ENCODE assay signal across 23 cellular contexts in the genomic region with DNA sequence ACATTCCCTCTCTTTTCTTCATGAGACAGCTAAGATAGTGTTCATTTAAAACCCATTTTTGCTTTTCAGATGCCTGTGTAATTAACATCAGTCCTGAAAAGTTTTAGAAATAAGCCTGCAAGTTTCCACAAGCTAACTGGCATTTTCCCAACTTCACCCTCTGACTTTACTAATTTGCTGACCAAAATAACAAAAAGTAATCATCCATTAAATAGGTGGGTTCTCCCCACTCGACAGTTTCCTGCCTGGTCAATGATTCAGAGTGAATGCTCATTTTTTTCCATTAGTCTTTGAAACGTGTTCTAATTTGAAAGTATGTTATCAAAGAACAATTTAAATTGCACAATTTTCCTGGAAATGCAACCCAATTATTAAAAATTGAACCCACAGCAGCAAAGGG. TPM values are rescaled to one million over a fixed set of nuclear protein-coding genes. Genes with fewer than 3 reads are reported as not detected.
A peak's percentile ranks its signal among the peaks of the same experiment; 100 is the strongest.
DNase-seq lines count a peak whose midpoint lies in the region; ATAC-seq and TF ChIP-seq lines count a peak whose summit lies in the region.
"Had no signal": no experiment of that assay in that cellular context is flagged by ENCODE, and none has a peak within 500 bp of the region (broad histone marks: within the 10 kb centered on the region; RNA-seq: fewer than 3 reads in every experiment).

No MANE protein-coding gene starts in this region.

- peaks cover 10% of the 10 kb centered on the region for H3K36me3 Mint-ChIP-seq in activated naive CD4-positive, alpha-beta T cell treated with anti-CD3 and anti-CD28 coated beads, Interleukin-2, amount 50 U/mL, for 24 hours
- H3K36me3 Mint-ChIP-seq in activated naive CD4-positive, alpha-beta T cell treated with anti-CD3 and anti-CD28 coated beads, Interleukin-2, amount 50 U/mL, for 72 hours: peaks cover 0 to 15% of the 10 kb centered on the region in 2 donors
- H3K36me3 Mint-ChIP-seq in endothelial cell (ENCODE audit: low read depth, unreplicated experiment) (no peaks in the 10 kb centered on the region), chondrocyte (ENCODE audit: low read depth) (no peaks in the 10 kb centered on the region)

- no peak overlapping the region for H3K9ac ChIP-seq in Loucy (ENCODE audit: low read depth, low read length, poor library complexity, severe bottlenecking)

- peak overlapping the region; percentile 75 for H3K4me3 Mint-ChIP-seq in activated naive CD4-positive, alpha-beta T cell treated with anti-CD3 and anti-CD28 coated beads, Interleukin-2, amount 50 U/mL, for 24 hours
- H3K4me3 Mint-ChIP-seq in stimulated activated naive CD8-positive, alpha-beta T cell treated with anti-CD3 and anti-CD28 coated beads, Interleukin-15, amount 100 ng/mL, for 72 hours: peak overlapping the region; percentile 57 to 80
- no peak overlapping the region for H3K4me3 Mint-ChIP-seq in endothelial cell (ENCODE audit: unreplicated experiment)
- H3K4me3 Mint-ChIP-seq in chondrocyte (ENCODE audit: unreplicated experiment): no peak overlapping the region

- DNase-seq in activated naive CD4-positive, alpha-beta T cell treated with Interleukin-2 at 50 U/mL for 16 hours: no peak
- no peak for DNase-seq in activated naive CD4-positive, alpha-beta T cell treated with anti-CD3 and anti-CD28 coated beads, Interleukin-2, amount 50 U/mL, for 72 hours (ENCODE audit: low spot score in 2 of 2)
- DNase-seq in stimulated activated naive CD8-positive, alpha-beta T cell treated with anti-CD3 and anti-CD28 coated beads, Interleukin-15, amount 100 ng/mL, for 72 hours: peak in 1 of 2 donors; percentile 30
- DNase-seq in endothelial cell (ENCODE audit: low spot score) (no peak), chondrocyte (ENCODE audit: low spot score) (no peak)
- DNase-seq: body of pancreas; DMS153; effector CD4-positive, alpha-beta T cell; erythroblast; GF-D8; GOT3; heart left ventricle; KBM-7; NCI-H146; NCI-H510A; NK-92 treated with Interleukin-12 subunit alpha and Interleukin-12 subunit beta, amount 100 ng/mL, for 24 hours; Peyer's patch; SIG-M5; sigmoid colon; trophoblast cell had no signal

- H3K27me3 Mint-ChIP-seq in activated naive CD4-positive, alpha-beta T cell treated with anti-CD3 and anti-CD28 coated beads, Interleukin-2, amount 50 U/mL, for 24 hours: no peaks in the 10 kb centered on the region
- no peaks in the 10 kb centered on the region for H3K27me3 Mint-ChIP-seq in stimulated activated naive CD8-positive, alpha-beta T cell treated with anti-CD3 and anti-CD28 coated beads, Interleukin-15, amount 100 ng/mL, for 72 hours
- H3K27me3 Mint-ChIP-seq in endothelial cell (ENCODE audit: unreplicated experiment) (peaks cover 5% of the 10 kb centered on the region), chondrocyte (ENCODE audit: low read depth) (peaks cover 13% of the 10 kb centered on the region)

- no peaks in the 10 kb centered on the region for H3K27me3 ChIP-seq in Loucy (ENCODE audit: insufficient read depth, low read length, poor library complexity, severe bottlenecking)
- H3K27me3 ChIP-seq: body of pancreas, Peyer's patch, sigmoid colon had no signal

- ATAC-seq in activated naive CD4-positive, alpha-beta T cell treated with anti-CD3 and anti-CD28 coated beads, Interleukin-2, amount 50 U/mL, for 72 hours: no peak
- no peak for ATAC-seq in stimulated activated naive CD8-positive, alpha-beta T cell treated with anti-CD3 and anti-CD28 coated beads, Interleukin-15, amount 100 ng/mL, for 72 hours
- ATAC-seq: body of pancreas, heart left ventricle had no signal

- no peaks in the 10 kb centered on the region for H3K9me3 ChIP-seq in Loucy (ENCODE audit: insufficient read depth, low read depth, low read length)
- H3K9me3 ChIP-seq: body of pancreas, heart left ventricle, Peyer's patch, sigmoid colon had no signal

- H3K4me3 ChIP-seq in Loucy (ENCODE audit: low read length, poor library complexity, severe bottlenecking): no peak overlapping the region
- H3K4me3 ChIP-seq: body of pancreas, heart left ventricle, Peyer's patch, sigmoid colon had no signal

- H3K9me3 Mint-ChIP-seq in activated naive CD4-positive, alpha-beta T cell treated with anti-CD3 and anti-CD28 coated beads, Interleukin-2, amount 50 U/mL, for 24 hours: no peaks in the 10 kb centered on the region
- H3K9me3 Mint-ChIP-seq in activated naive CD4-positive, alpha-beta T cell treated with anti-CD3 and anti-CD28 coated beads, Interleukin-2, amount 50 U/mL, for 72 hours: no peaks in the 10 kb centered on the region
- no peaks in the 10 kb centered on the region for H3K9me3 Mint-ChIP-seq in stimulated activated naive CD8-positive, alpha-beta T cell treated with anti-CD3 and anti-CD28 coated beads, Interleukin-15, amount 100 ng/mL, for 72 hours
- H3K9me3 Mint-ChIP-seq in endothelial cell (ENCODE audit: unreplicated experiment): no peaks in the 10 kb centered on the region
- no peaks in the 10 kb centered on the region for H3K9me3 Mint-ChIP-seq in chondrocyte (ENCODE audit: low read depth)

- H3K4me2 ChIP-seq in Loucy (ENCODE audit: low read depth, low read length, poor library complexity, severe bottlenecking): no peak overlapping the region

- no peaks in the 10 kb centered on the region for H3F3A ChIP-seq in Loucy (ENCODE audit: low read depth)

- H3K9me2 ChIP-seq in Loucy (replicated peaks; ENCODE audit: low read depth, low read length): no peaks in the 10 kb centered on the region

- H3K4me1 ChIP-seq in Loucy (ENCODE audit: insufficient read depth, low read length, poor library complexity, severe bottlenecking): peaks cover 18% of the 10 kb centered on the region
- H3K4me1 ChIP-seq: body of pancreas, heart left ventricle had no signal

- H3K36me3 ChIP-seq in Loucy (ENCODE audit: insufficient read depth, low read length): no peaks in the 10 kb centered on the region
- H3K36me3 ChIP-seq: heart left ventricle, Peyer's patch, sigmoid colon had no signal

- peaks cover 92% of the 10 kb centered on the region for H3K4me1 Mint-ChIP-seq in activated naive CD4-positive, alpha-beta T cell treated with anti-CD3 and anti-CD28 coated beads, Interleukin-2, amount 50 U/mL, for 24 hours
- H3K4me1 Mint-ChIP-seq in stimulated activated naive CD8-positive, alpha-beta T cell treated with anti-CD3 and anti-CD28 coated beads, Interleukin-15, amount 100 ng/mL, for 72 hours: peaks cover 90% of the 10 kb centered on the region
- H3K4me1 Mint-ChIP-seq in endothelial cell (ENCODE audit: unreplicated experiment) (peaks cover 6% of the 10 kb centered on the region), chondrocyte (ENCODE audit: low read depth) (no peaks in the 10 kb centered on the region)

- H3K79me2 ChIP-seq in Loucy (ENCODE audit: insufficient read depth, low read length): no peaks in the 10 kb centered on the region

- H4K20me1 ChIP-seq in Loucy (ENCODE audit: insufficient read depth, low read length, poor library complexity, severe bottlenecking): no peaks in the 10 kb centered on the region

- no peak for TF ChIP-seq CTCF in Loucy (conservative IDR thresholded peaks at IDR 0.05; ENCODE audit: low read length)
- TF ChIP-seq CTCF in endothelial cell (IDR thresholded peaks at IDR 0.05; ENCODE audit: unreplicated experiment): no peak
- TF ChIP-seq CTCF in chondrocyte (IDR thresholded peaks at IDR 0.05): no peak

- H3K27ac Mint-ChIP-seq in activated naive CD4-positive, alpha-beta T cell treated with anti-CD3 and anti-CD28 coated beads, Interleukin-2, amount 50 U/mL, for 24 hours: peak overlapping the region; percentile 96
- peak overlapping the region; percentile 89 to 90 for H3K27ac Mint-ChIP-seq in activated naive CD4-positive, alpha-beta T cell treated with anti-CD3 and anti-CD28 coated beads, Interleukin-2, amount 50 U/mL, for 72 hours
- peak overlapping the region; percentile 90 to 97 for H3K27ac Mint-ChIP-seq in stimulated activated naive CD8-positive, alpha-beta T cell treated with anti-CD3 and anti-CD28 coated beads, Interleukin-15, amount 100 ng/mL, for 72 hours
- H3K27ac Mint-ChIP-seq in endothelial cell (ENCODE audit: unreplicated experiment) (no peak overlapping the region), chondrocyte (ENCODE audit: unreplicated experiment) (no peak overlapping the region)

- H2AFZ ChIP-seq in Loucy (ENCODE audit: low read length): peak overlapping the region; percentile 12; the same call in 1 of the 2 replicates

RNA-seq across cellular contexts. Expression of gene NELL2, which starts 23.6 kb away (rescaled TPM):
- total RNA-seq in activated naive CD4-positive, alpha-beta T cell treated with anti-CD3 and anti-CD28 coated beads, Interleukin-2, amount 50 U/mL, for 72 hours: 10 to 100 TPM; 47.5 to 82.3 TPM
- total RNA-seq in endothelial cell (ENCODE audit: unreplicated experiment) (1.7 TPM), chondrocyte (not detected in 3 replicates)
- total RNA-seq: lung microvascular endothelial cell had no signal

Comparison
In these comparisons a context has a peak if more than half of its experiments do, and no peak if none do; other contexts are left out.
1. H3K27ac Mint-ChIP-seq: peak in activated naive CD4-positive, alpha-beta T cell treated with anti-CD3 and anti-CD28 coated beads, Interleukin-2, amount 50 U/mL, for 24 hours (single experiment), activated naive CD4-positive, alpha-beta T cell treated with anti-CD3 and anti-CD28 coated beads, Interleukin-2, amount 50 U/mL, for 72 hours (2 of 2) and stimulated activated naive CD8-positive, alpha-beta T cell treated with anti-CD3 and anti-CD28 coated beads, Interleukin-15, amount 100 ng/mL, for 72 hours (2 of 2); none in endothelial cell (single experiment) and chondrocyte (single experiment).
2. H3K4me3 Mint-ChIP-seq: peak in activated naive CD4-positive, alpha-beta T cell treated with anti-CD3 and anti-CD28 coated beads, Interleukin-2, amount 50 U/mL, for 24 hours (single experiment) and stimulated activated naive CD8-positive, alpha-beta T cell treated with anti-CD3 and anti-CD28 coated beads, Interleukin-15, amount 100 ng/mL, for 72 hours (2 of 2); none in endothelial cell (single experiment) and chondrocyte (single experiment).
3. RNA of gene NELL2, which starts 23.6 kb away (total RNA-seq): 47.5 to 82.3 TPM in activated naive CD4-positive, alpha-beta T cell treated with anti-CD3 and anti-CD28 coated beads, Interleukin-2, amount 50 U/mL, for 72 hours; 1.7 TPM in endothelial cell (single experiment) and not detected in chondrocyte; every median in the first group is over 10 times any median in the second.